8 cellular contexts compared by ENCODE assay signal in genomic region chr7:52006674-52007073, GRCh38.
"Had no signal": no experiment of that assay in that cellular context is flagged by ENCODE, and none has a peak within 500 bp of the region (broad histone marks: within the 10 kb centered on the region; RNA-seq: fewer than 3 reads in every experiment).

No MANE protein-coding gene starts in this region.

- H3K4me3 ChIP-seq: GM12878 had no signal

- ATAC-seq: GM12878 had no signal

- FAIRE-seq: G401.6, GM12878, GM12891, GM12892, GM18507, GM19239 had no signal

- DNase-seq: GDM1, GF-D8 had no signal
